In genomic region chrX:40145670-40146470, GRCh38 we compare ENCODE assay signal across 8 cellular contexts. TPM values are rescaled to one million over a fixed set of nuclear protein-coding genes. Genes with fewer than 3 reads are reported as not detected.
A peak's percentile ranks its signal among the peaks of the same experiment; 100 is the strongest.
DNase-seq lines count a peak whose midpoint lies in the region; ATAC-seq, FAIRE-seq and TF ChIP-seq lines count a peak whose summit lies in the region.

No MANE protein-coding gene starts in this region.

- no peak for DNase-seq in T-helper 1 cell
- no peak for DNase-seq in astrocyte (ENCODE audit: low read depth)
- no peak for DNase-seq in left lobe of liver (ENCODE audit: low spot score)
- no peak for DNase-seq in testis
- DNase-seq in stimulated activated CD4-positive, alpha-beta T cell treated with anti-CD3 and anti-CD28 coated beads, Interleukin-4, amount 100 ng/mL, for 1 hour: no peak
- no peak for DNase-seq in stimulated activated CD4-positive, alpha-beta T cell treated with anti-CD3 and anti-CD28 coated beads, Interleukin-12 subunit alpha, Interleukin-12 subunit beta, amount 100 ng/mL, for 4 hours

- H3K4me1 ChIP-seq in astrocyte (ENCODE audit: insufficient read depth, low read length) (peaks cover 17% of the 10 kb centered on the region), testis (no peaks in the 10 kb centered on the region)

- H3K9ac ChIP-seq in astrocyte (ENCODE audit: low read length): peak overlapping the region; percentile 73

- FAIRE-seq in astrocyte (lab: Jason Lieb, UNC): no peak

- no peaks in the 10 kb centered on the region for H3K9me3 ChIP-seq in astrocyte (ENCODE audit: insufficient read depth, low read depth, low read length)
- no peaks in the 10 kb centered on the region for H3K9me3 ChIP-seq in testis

- H3K27me3 Mint-ChIP-seq in T-helper 1 cell treated with Interleukin-12 subunit alpha and Interleukin-12 subunit beta and Interleukin-4 antibody, amounts not matched to agents 30 μg/mL and 1 μg/mL, for 36 hours (ENCODE audit: low read depth): peaks cover 9% of the 10 kb centered on the region
- H3K27me3 Mint-ChIP-seq in astrocyte (ENCODE audit: low read depth, unreplicated experiment): peaks cover 40% of the 10 kb centered on the region

- peaks cover 3% of the 10 kb centered on the region for H4K20me1 ChIP-seq in astrocyte (ENCODE audit: insufficient read depth, low read length)

- intact Hi-C loops in testis (cut with DNase I; ENCODE audit: low total_unique reads): no loop called here

- no peak for TF ChIP-seq POLR2A in testis (IDR thresholded peaks at IDR 0.05)

- peaks cover 2% of the 10 kb centered on the region for H3K4me1 Mint-ChIP-seq in T-helper 1 cell treated with Interleukin-12 subunit alpha and Interleukin-12 subunit beta and Interleukin-4 antibody, amounts not matched to agents 30 μg/mL and 1 μg/mL, for 36 hours (ENCODE audit: low read depth)
- H3K4me1 Mint-ChIP-seq in astrocyte (ENCODE audit: low read depth, unreplicated experiment): peaks cover 2% of the 10 kb centered on the region

- H3K27me3 ChIP-seq in astrocyte (ENCODE audit: insufficient read depth, low read length) (no peaks in the 10 kb centered on the region), testis (no peaks in the 10 kb centered on the region)

- 52 to 63% methylated on average over 2 to 11 of the region's 66 CpGs for WGBS in testis, 2 donors

- H3K9me3 Mint-ChIP-seq in T-helper 1 cell treated with Interleukin-12 subunit alpha and Interleukin-12 subunit beta and Interleukin-4 antibody, amounts not matched to agents 30 μg/mL and 1 μg/mL, for 36 hours: no peaks in the 10 kb centered on the region
- peaks cover 3% of the 10 kb centered on the region for H3K9me3 Mint-ChIP-seq in astrocyte (ENCODE audit: unreplicated experiment)

- peak overlapping the region; percentile 85 for H3K4me2 ChIP-seq in astrocyte (ENCODE audit: low read length)

- H3K79me2 ChIP-seq in astrocyte (ENCODE audit: insufficient read depth, low read length): no peaks in the 10 kb centered on the region

- H3K36me3 Mint-ChIP-seq in T-helper 1 cell treated with Interleukin-12 subunit alpha and Interleukin-12 subunit beta and Interleukin-4 antibody, amounts not matched to agents 30 μg/mL and 1 μg/mL, for 36 hours (ENCODE audit: low read depth): no peaks in the 10 kb centered on the region
- peaks cover 2% of the 10 kb centered on the region for H3K36me3 Mint-ChIP-seq in astrocyte (ENCODE audit: low read depth, unreplicated experiment)

- peak; percentile 58 for ATAC-seq in left lobe of liver
- ATAC-seq in GM19324 (IDR thresholded peaks at IDR 0.05; ENCODE audit: low FRiP score, unreplicated experiment): no peak

- H3K4me3 ChIP-seq in astrocyte (ENCODE audit: insufficient read depth, low read depth, low read length): peak overlapping the region; percentile 57
- peak overlapping the region; percentile 24 to 54 for H3K4me3 ChIP-seq in testis

- H3K27ac ChIP-seq in astrocyte (ENCODE audit: low read depth, low read length) (no peak overlapping the region), testis (no peak overlapping the region)

- peak overlapping the region; percentile 35 for H3K4me3 Mint-ChIP-seq in T-helper 1 cell treated with Interleukin-12 subunit alpha and Interleukin-12 subunit beta and Interleukin-4 antibody, amounts not matched to agents 30 μg/mL and 1 μg/mL, for 36 hours
- peak overlapping the region; percentile 34 for H3K4me3 Mint-ChIP-seq in astrocyte (ENCODE audit: unreplicated experiment)

- TF ChIP-seq CTCF in astrocyte (IDR thresholded peaks at IDR 0.05; ENCODE audit: insufficient read depth, low read depth, low read length) (no peak), testis (IDR thresholded peaks at IDR 0.05) (no peak)

- H3K36me3 ChIP-seq in astrocyte (ENCODE audit: insufficient read depth, low read length): no peaks in the 10 kb centered on the region
- H3K36me3 ChIP-seq in testis (ENCODE audit: low read depth, missing control alignments): no peaks in the 10 kb centered on the region

- peak overlapping the region; percentile 73 for H2AFZ ChIP-seq in astrocyte (ENCODE audit: low read depth, low read length)

- H3K27ac Mint-ChIP-seq in T-helper 1 cell treated with Interleukin-12 subunit alpha and Interleukin-12 subunit beta and Interleukin-4 antibody, amounts not matched to agents 30 μg/mL and 1 μg/mL, for 36 hours: no peak overlapping the region
- H3K27ac Mint-ChIP-seq in astrocyte (ENCODE audit: unreplicated experiment): no peak overlapping the region

RNA-seq across cellular contexts. Expression of gene BCOR, which starts 48.1 kb away (rescaled TPM):
- total RNA-seq in astrocyte (9.0 TPM in 2 replicates), left lobe of liver (10.5 TPM), testis (10 to 100 TPM; 46.8 to 69.6 TPM)
- 26.4 TPM for polyA plus RNA-seq in testis (ENCODE audit: insufficient read depth, low read depth, low replicate concordance)
